ENCODE assay signal across 20 cellular contexts in genomic region chr16:44655-45054, GRCh38. TPM values are rescaled to one million over a fixed set of nuclear protein-coding genes. Genes with fewer than 3 reads are reported as not detected.
DNase-seq lines count a peak whose midpoint lies in the region; ATAC-seq and TF ChIP-seq lines count a peak whose summit lies in the region.
"Had no signal": no experiment of that assay in that cellular context is flagged by ENCODE, and none has a peak within 500 bp of the region (broad histone marks: within the 10 kb centered on the region; RNA-seq: fewer than 3 reads in every experiment).

No MANE protein-coding gene starts in this region.

- intact Hi-C loops in natural killer cell (cut with micrococcal nuclease), result no loop called here

- peak; percentile 16 for DNase-seq in natural killer cell treated with Interleukin-12 subunit alpha and Interleukin-12 subunit beta and Interleukin-15 and Interleukin-18, amount 100 ng/mL, for 72 hours (ENCODE audit: low spot score)
- DNase-seq in natural killer cell (no peak), LNCaP clone FGC (ENCODE audit: low read depth) (no peak), WERI-Rb-1 (no peak), progenitor cell of endocrine pancreas (ENCODE audit: low spot score, unreplicated experiment) (no peak), NCI-H1105 (lab: John Stamatoyannopoulos, UW) (no peak), NCI-H1930 (lab: John Stamatoyannopoulos, UW) (no peak)
- DNase-seq: ACHN; BE2C; Caco-2; CD4-positive, alpha-beta T cell; DMS153; GDM1; GOT3; H7; KBM-7 had no signal

- H3K4me3 Mint-ChIP-seq in natural killer cell treated with Interleukin-12 subunit alpha and Interleukin-12 subunit beta and Interleukin-15 and Interleukin-18, amount 100 ng/mL, for 72 hours, result no peak overlapping the region
- no peak overlapping the region for H3K4me3 Mint-ChIP-seq in natural killer cell
- H3K4me3 Mint-ChIP-seq in progenitor cell of endocrine pancreas (ENCODE audit: low read depth), result no peak overlapping the region
- H3K4me3 Mint-ChIP-seq: CD4-positive, alpha-beta T cell; IgD-negative memory B cell had no signal

- peak overlapping the region; percentile 81 for H3K27ac ChIP-seq in WERI-Rb-1
- H3K27ac ChIP-seq: C4-2B had no signal

- peaks cover 53% of the 10 kb centered on the region for H3K36me3 ChIP-seq in WERI-Rb-1

- peak overlapping the region; percentile 6 for H3K4me3 ChIP-seq in LNCaP clone FGC (ENCODE audit: low read depth, low read length)
- no peak overlapping the region for H3K4me3 ChIP-seq in WERI-Rb-1 (ENCODE audit: low read depth, low read length)

- peaks cover 28% of the 10 kb centered on the region for H3K36me3 Mint-ChIP-seq in natural killer cell treated with Interleukin-12 subunit alpha and Interleukin-12 subunit beta and Interleukin-15 and Interleukin-18, amount 100 ng/mL, for 72 hours
- H3K36me3 Mint-ChIP-seq in natural killer cell, result peaks cover 8% of the 10 kb centered on the region
- H3K36me3 Mint-ChIP-seq in progenitor cell of endocrine pancreas (ENCODE audit: insufficient read depth), result peaks cover 37% of the 10 kb centered on the region

- H3K4me1 Mint-ChIP-seq in natural killer cell treated with Interleukin-12 subunit alpha and Interleukin-12 subunit beta and Interleukin-15 and Interleukin-18, amount 100 ng/mL, for 72 hours (ENCODE audit: low read depth in 2 of 2), result peaks cover 12 to 13% of the 10 kb centered on the region in 2 donors
- H3K4me1 Mint-ChIP-seq in natural killer cell (peaks cover 12 to 25% of the 10 kb centered on the region in 2 donors), progenitor cell of endocrine pancreas (ENCODE audit: low read depth) (peaks cover 22% of the 10 kb centered on the region)

- H3K27ac Mint-ChIP-seq in natural killer cell treated with Interleukin-12 subunit alpha and Interleukin-12 subunit beta and Interleukin-15 and Interleukin-18, amount 100 ng/mL, for 72 hours, result no peak overlapping the region
- H3K27ac Mint-ChIP-seq in natural killer cell (no peak overlapping the region), progenitor cell of endocrine pancreas (peak overlapping the region; percentile 86)
- H3K27ac Mint-ChIP-seq: CD4-positive, alpha-beta T cell had no signal

- H3K9me3 ChIP-seq in WERI-Rb-1 (ENCODE audit: severe bottlenecking), result no peaks in the 10 kb centered on the region
- H3K9me3 ChIP-seq: BE2C, Caco-2 had no signal

- TF ChIP-seq CTCF in natural killer cell (IDR thresholded peaks at IDR 0.05) (no peak), LNCaP clone FGC (IDR thresholded peaks at IDR 0.05; ENCODE audit: control insufficient read depth, extremely low read depth, insufficient read depth) (no peak), WERI-Rb-1 (IDR thresholded peaks at IDR 0.05; ENCODE audit: low read depth, low read length) (no peak), progenitor cell of endocrine pancreas (IDR thresholded peaks at IDR 0.05; ENCODE audit: unreplicated experiment) (no peak)

- H3K27me3 Mint-ChIP-seq in natural killer cell treated with Interleukin-12 subunit alpha and Interleukin-12 subunit beta and Interleukin-15 and Interleukin-18, amount 100 ng/mL, for 72 hours, result no peaks in the 10 kb centered on the region
- no peaks in the 10 kb centered on the region for H3K27me3 Mint-ChIP-seq in natural killer cell (ENCODE audit: low read depth in 2 of 2)
- H3K27me3 Mint-ChIP-seq in progenitor cell of endocrine pancreas, result no peaks in the 10 kb centered on the region
- H3K27me3 Mint-ChIP-seq: CD4-positive, alpha-beta T cell; IgD-negative memory B cell had no signal

- H3K9me3 Mint-ChIP-seq in natural killer cell treated with Interleukin-12 subunit alpha and Interleukin-12 subunit beta and Interleukin-15 and Interleukin-18, amount 100 ng/mL, for 72 hours, result no peaks in the 10 kb centered on the region
- H3K9me3 Mint-ChIP-seq in natural killer cell, result no peaks in the 10 kb centered on the region
- peaks cover 12% of the 10 kb centered on the region for H3K9me3 Mint-ChIP-seq in progenitor cell of endocrine pancreas (ENCODE audit: low read depth)
- H3K9me3 Mint-ChIP-seq: CD4-positive, alpha-beta T cell; IgD-negative memory B cell had no signal

- ATAC-seq in natural killer cell treated with Interleukin-12 subunit alpha and Interleukin-12 subunit beta and Interleukin-15 and Interleukin-18, amount 100 ng/mL, for 72 hours, result no peak
- ATAC-seq in natural killer cell, result no peak
- ATAC-seq in GM19467 (IDR thresholded peaks at IDR 0.05; ENCODE audit: unreplicated experiment), result no peak
- ATAC-seq: HCT116 had no signal

- no peaks in the 10 kb centered on the region for H3K27me3 ChIP-seq in WERI-Rb-1 (ENCODE audit: insufficient read depth, low read depth, severe bottlenecking)
- H3K27me3 ChIP-seq: BE2C had no signal

RNA-seq across cellular contexts. Expression of gene POLR3K, which starts 8.8 kb away (rescaled TPM):
- 10 to 100 TPM; 39.8 to 84.7 TPM for total RNA-seq in natural killer cell treated with Interleukin-12 subunit alpha and Interleukin-12 subunit beta and Interleukin-15 and Interleukin-18, amount 100 ng/mL, for 72 hours
- total RNA-seq in natural killer cell (10 to 100 TPM; 10.6 to 14.6 (median 11.3) TPM), progenitor cell of endocrine pancreas (11.1 and 13.9 TPM in 2 replicates)

RNA-seq across cellular contexts. Expression of gene SNRNP25, which starts 9.0 kb away (rescaled TPM):
- 10 to 100 TPM; 35.6 to 39.8 TPM for total RNA-seq in natural killer cell treated with Interleukin-12 subunit alpha and Interleukin-12 subunit beta and Interleukin-15 and Interleukin-18, amount 100 ng/mL, for 72 hours
- 10 to 100 TPM in 2 of 3 donors, 1 to 10 TPM in 1; 6.4 to 13.4 (median 13.2) TPM for total RNA-seq in natural killer cell
- 52.0 and 53.9 TPM in 2 replicates for total RNA-seq in progenitor cell of endocrine pancreas

RNA-seq across cellular contexts. Expression of gene RHBDF1, which starts 27.8 kb away (rescaled TPM):
- 1 to 10 TPM in 1 of 2 donors, under 1 TPM in 1; 0.84 to 2.5 TPM for total RNA-seq in natural killer cell treated with Interleukin-12 subunit alpha and Interleukin-12 subunit beta and Interleukin-15 and Interleukin-18, amount 100 ng/mL, for 72 hours
- 1 to 10 TPM in 1 of 3 donors, under 1 TPM in 2; 0.26 to 1.1 (median 0.78) TPM for total RNA-seq in natural killer cell
- total RNA-seq in progenitor cell of endocrine pancreas, result 51.3 and 58.2 TPM in 2 replicates

RNA-seq across cellular contexts. Expression of gene MPG, which starts 33.4 kb away (rescaled TPM):
- 10 to 100 TPM; 39.9 to 43.8 TPM for total RNA-seq in natural killer cell treated with Interleukin-12 subunit alpha and Interleukin-12 subunit beta and Interleukin-15 and Interleukin-18, amount 100 ng/mL, for 72 hours
- total RNA-seq in natural killer cell (10 to 100 TPM; 29.9 to 34.3 (median 31.5) TPM), progenitor cell of endocrine pancreas (32.4 and 35.2 TPM in 2 replicates)

Comparison
In these comparisons a context has a peak if more than half of its experiments do, and no peak if none do; other contexts are left out.
1. RNA of gene RHBDF1, which starts 27.8 kb away (total RNA-seq): 51.3 to 58.2 TPM in progenitor cell of endocrine pancreas; 0.84 to 2.5 TPM in natural killer cell treated with Interleukin-12 subunit alpha and Interleukin-12 subunit beta and Interleukin-15 and Interleukin-18, amount 100 ng/mL, for 72 hours and 0.26 to 1.1 TPM in natural killer cell; every median in the first group is over 10 times any median in the second.